ENCODE assay signal across 23 cellular contexts in genomic region chr6:52418606-52419005, GRCh38. TPM values are rescaled to one million over a fixed set of nuclear protein-coding genes. Genes with fewer than 3 reads are reported as not detected.
DNase-seq lines count a peak whose midpoint lies in the region; ATAC-seq and TF ChIP-seq lines count a peak whose summit lies in the region.
"Had no signal": no experiment of that assay in that cellular context is flagged by ENCODE, and none has a peak within 500 bp of the region (broad histone marks: within the 10 kb centered on the region; RNA-seq: fewer than 3 reads in every experiment).

No MANE protein-coding gene starts in this region.

- TF ChIP-seq CTCF in CD8-positive, alpha-beta T cell (IDR thresholded peaks at IDR 0.05), result no peak
- no peak for TF ChIP-seq CTCF in RWPE2 (IDR thresholded peaks at IDR 0.05; ENCODE audit: poor library complexity, severe bottlenecking)
- TF ChIP-seq CTCF in gastrocnemius medialis (IDR thresholded peaks at IDR 0.05 in 4 of 5, conservative IDR thresholded peaks at IDR 0.05 in 1 of 5), result no peak

- no peak overlapping the region for H2BK15ac ChIP-seq in mesenchymal stem cell (ENCODE audit: low read depth, poor library complexity, severe bottlenecking)

- CTCF ChIA-PET in CD8-positive, alpha-beta T cell (lab: Charles Lee), result interaction anchor here (0.8 to 6.6 kb wide), 13 partner anchors 16 to 253 kb away, joined by 3 to 69 read pairs (median 8); partner anchors contain the start of genes MCM3 and PAQR8

- H2AFZ ChIP-seq in mesenchymal stem cell (ENCODE audit: low read depth, low read length), result no peak overlapping the region

- no peak overlapping the region for H3K14ac ChIP-seq in mesenchymal stem cell (ENCODE audit: low read length in 2 of 2)

- 88% methylated on average over 2 of the region's 2 CpGs for WGBS in mesenchymal stem cell

- DNase-seq in NCI-H82 (lab: John Stamatoyannopoulos, UW), result peak; percentile 41
- no peak for DNase-seq in NCI-H82 treated with DMSO at 0.1 percent for 48 hours (lab: John Stamatoyannopoulos, UW; ENCODE audit: unreplicated experiment)
- no peak for DNase-seq in CD8-positive, alpha-beta T cell
- DNase-seq in RWPE2 (ENCODE audit: low spot score), result no peak
- DNase-seq in mesenchymal stem cell, result no peak
- no peak for DNase-seq in gastrocnemius medialis
- no peak for DNase-seq in NCI-H510A treated with DMSO at 0.1 percent for 48 hours (lab: John Stamatoyannopoulos, UW)
- DNase-seq: 8988T; activated B cell treated with CpG ODN at 0.5 μM for 24 hours; activated CD4-positive, alpha-beta memory T cell treated with anti-CD3 and anti-CD28 coated beads, Interleukin-2, amount 10 ng/mL, durations not matched to agents 7 days and 5 days; activated naive CD4-positive, alpha-beta T cell treated with anti-CD3 and anti-CD28 coated beads for 36 hours; activated T-cell treated with anti-CD3 and anti-CD28 coated beads, Interleukin-2, amount 50 U/mL, for 1 hour; aorta; DMS153; GDM1; NCI-H1694; NCI-H226; stimulated activated CD4-positive, alpha-beta T cell treated with anti-CD3 and anti-CD28 coated beads, Interleukin-15, amount 100 ng/mL, for 24 hours; T1000 had no signal

- peaks cover 24% of the 10 kb centered on the region for H3K4me1 Mint-ChIP-seq in CD8-positive, alpha-beta T cell (ENCODE audit: low read depth)

- peaks cover 2% of the 10 kb centered on the region for H3K79me1 ChIP-seq in mesenchymal stem cell (replicated peaks; ENCODE audit: low read length, poor library complexity, severe bottlenecking)

- peak overlapping the region; percentile 14 for H2AK5ac ChIP-seq in mesenchymal stem cell (ENCODE audit: low read length, severe bottlenecking)

- H4K8ac ChIP-seq in mesenchymal stem cell (ENCODE audit: low read length), result peak overlapping the region; percentile 7

- no peak for TF ChIP-seq POLR2A in gastrocnemius medialis (IDR thresholded peaks at IDR 0.05)

- peak overlapping the region; percentile 94 for H3K9ac ChIP-seq in mesenchymal stem cell (ENCODE audit: low read length)

- H3K23ac ChIP-seq in mesenchymal stem cell (ENCODE audit: low read length in 2 of 2), result no peak overlapping the region

- no peaks in the 10 kb centered on the region for H3K9me3 Mint-ChIP-seq in CD8-positive, alpha-beta T cell
- H3K9me3 Mint-ChIP-seq: activated B cell treated with CpG ODN at 0.5 μM for 24 hours; activated CD4-positive, alpha-beta memory T cell treated with anti-CD3 and anti-CD28 coated beads, Interleukin-2, amount 10 ng/mL, durations not matched to agents 7 days and 5 days; activated naive CD4-positive, alpha-beta T cell treated with anti-CD3 and anti-CD28 coated beads for 36 hours had no signal

- H3K4me3 Mint-ChIP-seq in CD8-positive, alpha-beta T cell, result peak overlapping the region; percentile 42
- H3K4me3 Mint-ChIP-seq: activated B cell treated with CpG ODN at 0.5 μM for 24 hours; activated CD4-positive, alpha-beta memory T cell treated with anti-CD3 and anti-CD28 coated beads, Interleukin-2, amount 10 ng/mL, durations not matched to agents 7 days and 5 days; activated naive CD4-positive, alpha-beta T cell treated with anti-CD3 and anti-CD28 coated beads for 36 hours had no signal

- no peaks in the 10 kb centered on the region for H3K36me3 ChIP-seq in CD8-positive, alpha-beta T cell (ENCODE audit: insufficient read depth, low read length)
- H3K36me3 ChIP-seq in RWPE2 (ENCODE audit: low read depth), result no peaks in the 10 kb centered on the region
- no peaks in the 10 kb centered on the region for H3K36me3 ChIP-seq in mesenchymal stem cell (ENCODE audit: control insufficient read depth in 1 of 2, insufficient read depth in 2 of 2, low read depth in 1 of 2, low read length in 2 of 2)
- no peaks in the 10 kb centered on the region for H3K36me3 ChIP-seq in gastrocnemius medialis
- H3K36me3 ChIP-seq: esophagus muscularis mucosa, left lung, vagina had no signal

- peaks cover 19% of the 10 kb centered on the region for H3K4me1 ChIP-seq in CD8-positive, alpha-beta T cell (ENCODE audit: insufficient read depth, low read length)
- H3K4me1 ChIP-seq in RWPE2 (ENCODE audit: insufficient read depth, poor library complexity, severe bottlenecking), result peaks cover 29% of the 10 kb centered on the region
- peaks cover 7% of the 10 kb centered on the region for H3K4me1 ChIP-seq in mesenchymal stem cell (ENCODE audit: control insufficient read depth, insufficient read depth, low read depth, low read length)
- peaks cover 9 to 13% of the 10 kb centered on the region in 2 donors for H3K4me1 ChIP-seq in gastrocnemius medialis

- H3K27ac ChIP-seq in CD8-positive, alpha-beta T cell (ENCODE audit: low read depth, low read length), result no peak overlapping the region
- H3K27ac ChIP-seq in RWPE2 (ENCODE audit: poor library complexity, severe bottlenecking) (peak overlapping the region; percentile 70), mesenchymal stem cell (ENCODE audit: low read length, poor library complexity, severe bottlenecking) (peak overlapping the region; percentile 7), gastrocnemius medialis (no peak overlapping the region)
- H3K27ac ChIP-seq: left lung, vagina had no signal

- POLR2A ChIA-PET in CD8-positive, alpha-beta T cell (lab: Charles Lee), result interaction anchor here (0.9 to 3.0 kb wide), 3 partner anchors 58 to 158 kb away, joined by 3 to 14 read pairs (median 6); partner anchors contain the start of genes MCM3 and TRAM2

- no peaks in the 10 kb centered on the region for H3K9me3 ChIP-seq in CD8-positive, alpha-beta T cell (ENCODE audit: low read length)
- H3K9me3 ChIP-seq in RWPE2 (ENCODE audit: severe bottlenecking) (no peaks in the 10 kb centered on the region), mesenchymal stem cell (ENCODE audit: control insufficient read depth, low read length) (no peaks in the 10 kb centered on the region), gastrocnemius medialis (no peaks in the 10 kb centered on the region)
- H3K9me3 ChIP-seq: esophagus muscularis mucosa, left lung, vagina had no signal

- in situ Hi-C loops in gastrocnemius medialis (cut with MboI; ENCODE audit: low sequenced_read_pairs in 4 of 4), result loop anchor here (5.0 to 25.0 kb wide), 7 partner anchors 76 to 569 kb away; partner anchors contain the start of genes GSTA4 (in 2 of the 4) and MCM3 (in 1 of the 4)

- H3K18ac ChIP-seq in mesenchymal stem cell (ENCODE audit: low read depth in 1 of 2, low read length in 2 of 2), result peak overlapping the region in 1 of 2 experiments; percentile 49

- no peak overlapping the region for H2BK120ac ChIP-seq in mesenchymal stem cell (ENCODE audit: low read depth, low read length)

- H2BK12ac ChIP-seq in mesenchymal stem cell (ENCODE audit: low read length in 2 of 2), result peak overlapping the region in 1 of 2 experiments; percentile 28

- no peak overlapping the region for H3K4ac ChIP-seq in mesenchymal stem cell (ENCODE audit: low read depth in 1 of 2, low read length in 2 of 2)

- no peaks in the 10 kb centered on the region for H3K27me3 ChIP-seq in CD8-positive, alpha-beta T cell (ENCODE audit: insufficient read depth, low read length)
- H3K27me3 ChIP-seq in RWPE2 (ENCODE audit: insufficient read depth, poor library complexity, severe bottlenecking) (no peaks in the 10 kb centered on the region), mesenchymal stem cell (ENCODE audit: control insufficient read depth in 1 of 2, insufficient read depth in 1 of 2, low read length in 2 of 2) (no peaks in the 10 kb centered on the region), gastrocnemius medialis (no peaks in the 10 kb centered on the region)
- H3K27me3 ChIP-seq: left lung, vagina had no signal

- no peak for ATAC-seq in CD8-positive, alpha-beta T cell
- ATAC-seq in RWPE2 (ENCODE audit: low read depth) (no peak), gastrocnemius medialis (no peak), GM21576 (IDR thresholded peaks at IDR 0.05; ENCODE audit: unreplicated experiment) (no peak)
- ATAC-seq: left lung had no signal

- H3K27ac Mint-ChIP-seq in CD8-positive, alpha-beta T cell, result no peak overlapping the region
- H3K27ac Mint-ChIP-seq: activated B cell treated with CpG ODN at 0.5 μM for 24 hours; activated CD4-positive, alpha-beta memory T cell treated with anti-CD3 and anti-CD28 coated beads, Interleukin-2, amount 10 ng/mL, durations not matched to agents 7 days and 5 days had no signal

- no peak overlapping the region for H4K91ac ChIP-seq in mesenchymal stem cell (ENCODE audit: low read length)

- no peaks in the 10 kb centered on the region for H3K36me3 Mint-ChIP-seq in CD8-positive, alpha-beta T cell

- H2BK5ac ChIP-seq in mesenchymal stem cell (ENCODE audit: low read depth, low read length, poor library complexity, severe bottlenecking), result no peak overlapping the region

- intact Hi-C loops in CD8-positive, alpha-beta T cell (cut with DNase I, micrococcal nuclease), result loop anchor here in 1 of 2 experiments (1.0 to 5.0 kb wide), 4 partner anchors 12 to 1234 kb away; partner anchors contain the start of gene GSTA4
- intact Hi-C loops in gastrocnemius medialis (cut with DNase I; ENCODE audit: low total_unique reads), result no loop called here

- no peak overlapping the region for H3K4me2 ChIP-seq in mesenchymal stem cell (ENCODE audit: low read length, poor library complexity, severe bottlenecking)

- H3K4me3 ChIP-seq in CD8-positive, alpha-beta T cell (ENCODE audit: low read depth, low read length), result no peak overlapping the region
- H3K4me3 ChIP-seq in RWPE2 (ENCODE audit: severe bottlenecking), result no peak overlapping the region
- no peak overlapping the region for H3K4me3 ChIP-seq in mesenchymal stem cell (ENCODE audit: insufficient read depth in 1 of 2, low read depth in 1 of 2, low read length in 2 of 2)
- no peak overlapping the region for H3K4me3 ChIP-seq in gastrocnemius medialis
- H3K4me3 ChIP-seq: vagina had no signal

- no peaks in the 10 kb centered on the region for H3K27me3 Mint-ChIP-seq in CD8-positive, alpha-beta T cell (ENCODE audit: low read depth)
- H3K27me3 Mint-ChIP-seq: activated B cell treated with CpG ODN at 0.5 μM for 24 hours had no signal

RNA-seq across cellular contexts. Expression of gene EFHC1, which starts 1.5 kb away (rescaled TPM):
- total RNA-seq in CD8-positive, alpha-beta T cell, result 1 to 10 TPM; 5.1 to 6.9 TPM
- polyA plus RNA-seq in mesenchymal stem cell (2013, experiment 1 of 2), result 12.4 TPM
- 12.0 TPM for polyA plus RNA-seq in mesenchymal stem cell (2013, experiment 2 of 2)
- total RNA-seq in gastrocnemius medialis, result 1 to 10 TPM in 3 of 4 donors, under 1 TPM in 1; 0.46 to 9.3 (median 1.5) TPM

RNA-seq across cellular contexts. Expression of gene PAQR8, which starts 56.7 kb away (rescaled TPM):
- 1 to 10 TPM; 1.8 to 2.2 TPM for total RNA-seq in CD8-positive, alpha-beta T cell
- polyA plus RNA-seq in mesenchymal stem cell (2013, experiment 1 of 2), result 2.3 TPM
- 2.4 TPM for polyA plus RNA-seq in mesenchymal stem cell (2013, experiment 2 of 2)
- 1 to 10 TPM in 1 of 4 donors, under 1 TPM in 3; 0.39 to 1.1 (median 0.72) TPM for total RNA-seq in gastrocnemius medialis

Comparison
In these comparisons a context has a peak if more than half of its experiments do, and no peak if none do; other contexts are left out.
1. H3K27ac ChIP-seq: peak in RWPE2 (single experiment) and mesenchymal stem cell (single experiment); none in CD8-positive, alpha-beta T cell (single experiment) and gastrocnemius medialis (0 of 4).